ENCODE assay signal across 1 cellular context in the genomic region with DNA sequence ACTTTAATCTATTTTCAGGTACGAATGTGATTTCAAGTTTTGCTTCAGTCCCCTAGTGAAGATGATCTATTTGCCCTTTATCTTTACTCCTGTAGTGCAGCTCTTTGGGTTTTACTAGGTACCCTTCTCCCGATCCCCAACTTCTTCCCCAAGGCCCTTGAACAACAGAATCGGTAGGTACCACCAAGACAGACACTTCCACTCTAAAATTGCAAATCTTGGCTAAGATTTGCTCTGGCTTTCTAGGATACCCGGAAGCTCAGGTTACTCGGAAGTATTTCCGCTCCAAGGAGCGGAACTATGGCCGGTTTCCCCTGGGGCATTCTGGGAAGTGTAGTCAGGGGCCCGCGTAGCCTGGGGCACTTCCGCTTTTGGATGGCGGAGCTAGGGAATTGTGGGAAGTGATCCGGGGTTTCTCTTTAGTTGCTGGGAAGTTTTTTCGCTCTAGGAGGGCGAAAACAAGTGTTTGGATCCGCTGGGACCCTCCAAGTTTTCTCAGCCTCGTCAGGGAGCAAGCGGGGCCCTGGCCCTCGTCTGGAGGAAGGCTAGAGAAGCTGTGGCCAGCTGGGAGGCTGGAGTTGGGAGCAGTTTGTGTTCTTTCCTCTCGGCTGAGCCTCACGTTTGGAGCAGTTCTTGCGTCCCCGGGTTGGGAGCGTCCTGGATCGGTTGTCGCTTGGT.
A peak's percentile ranks its signal among the peaks of the same experiment; 100 is the strongest.
TF ChIP-seq lines count a peak whose summit lies in the region.

No MANE protein-coding gene starts in this region.

TF ChIP-seq in HepG2, 621 proteins besides CTCF, POLR2A, EP300 and RAD21 (continued from another document and continues in another):
- no peak for TF ChIP-seq GLI4 (CRISPR knock-in tag; IDR thresholded peaks at IDR 0.05; ENCODE audit: borderline replicate concordance)
- TF ChIP-seq, protein P1, sequence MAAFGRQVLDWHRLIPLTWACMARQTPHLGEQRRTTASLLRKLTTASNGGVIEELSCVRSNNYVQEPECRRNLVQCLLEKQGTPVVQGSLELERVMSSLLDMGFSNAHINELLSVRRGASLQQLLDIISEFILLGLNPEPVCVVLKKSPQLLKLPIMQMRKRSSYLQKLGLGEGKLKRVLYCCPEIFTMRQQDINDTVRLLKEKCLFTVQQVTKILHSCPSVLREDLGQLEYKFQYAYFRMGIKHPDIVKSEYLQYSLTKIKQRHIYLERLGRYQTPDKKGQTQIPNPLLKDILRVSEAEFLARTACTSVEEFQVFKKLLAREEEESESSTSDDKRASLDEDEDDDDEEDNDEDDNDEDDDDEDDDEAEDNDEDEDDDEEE (CRISPR knock-in tag; IDR thresholded peaks at IDR 0.05): no peak
- TF ChIP-seq ZFY (CRISPR knock-in tag; IDR thresholded peaks at IDR 0.05): peak; percentile 43; the same call in 1 of the 2 replicates
- TF ChIP-seq HDAC2 (CRISPR knock-in tag; IDR thresholded peaks at IDR 0.05): peak; percentile 45; the same call in 1 of the 2 replicates
- TF ChIP-seq MEIS1 (CRISPR knock-in tag; IDR thresholded peaks at IDR 0.05; ENCODE audit: borderline replicate concordance): no peak
- TF ChIP-seq HNRNPH1 (optimal IDR thresholded peaks at IDR 0.05; ENCODE audit: low read depth, low read length): no peak
- no peak for TF ChIP-seq HNRNPK (IDR thresholded peaks at IDR 0.05; ENCODE audit: low read depth, low read length, poor library complexity, severe bottlenecking)
- 0 out of 2 replicates have a peak, but pooled peaks have one; percentile 60 for TF ChIP-seq ZNF782 (CRISPR knock-in tag; IDR thresholded peaks at IDR 0.05; ENCODE audit: borderline replicate concordance)
- TF ChIP-seq ZSCAN20 (CRISPR knock-in tag; IDR thresholded peaks at IDR 0.05; ENCODE audit: borderline replicate concordance): no peak
- TF ChIP-seq, protein P2, sequence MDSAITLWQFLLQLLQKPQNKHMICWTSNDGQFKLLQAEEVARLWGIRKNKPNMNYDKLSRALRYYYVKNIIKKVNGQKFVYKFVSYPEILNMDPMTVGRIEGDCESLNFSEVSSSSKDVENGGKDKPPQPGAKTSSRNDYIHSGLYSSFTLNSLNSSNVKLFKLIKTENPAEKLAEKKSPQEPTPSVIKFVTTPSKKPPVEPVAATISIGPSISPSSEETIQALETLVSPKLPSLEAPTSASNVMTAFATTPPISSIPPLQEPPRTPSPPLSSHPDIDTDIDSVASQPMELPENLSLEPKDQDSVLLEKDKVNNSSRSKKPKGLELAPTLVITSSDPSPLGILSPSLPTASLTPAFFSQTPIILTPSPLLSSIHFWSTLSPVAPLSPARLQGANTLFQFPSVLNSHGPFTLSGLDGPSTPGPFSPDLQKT (CRISPR knock-in tag; IDR thresholded peaks at IDR 0.05; ENCODE audit: borderline replicate concordance): no peak
- peak; percentile 86 for TF ChIP-seq POLR2G (IDR thresholded peaks at IDR 0.05; ENCODE audit: low read depth, low read length)
- peak; percentile 66; the same call in 1 of the 2 replicates for TF ChIP-seq ZNF317 (CRISPR knock-in tag; IDR thresholded peaks at IDR 0.05)
- TF ChIP-seq ZNF749 (CRISPR knock-in tag; IDR thresholded peaks at IDR 0.05; ENCODE audit: borderline replicate concordance): no peak
- TF ChIP-seq RXRB (CRISPR knock-in tag; IDR thresholded peaks at IDR 0.05; ENCODE audit: borderline replicate concordance): 0 out of 2 replicates have a peak, but pooled peaks have one; percentile 30
- no peak for TF ChIP-seq ZBTB8A (CRISPR knock-in tag; IDR thresholded peaks at IDR 0.05; ENCODE audit: borderline replicate concordance, low read depth)
- TF ChIP-seq KDM5B (CRISPR knock-in tag; IDR thresholded peaks at IDR 0.05; ENCODE audit: borderline replicate concordance): 0 out of 2 replicates have a peak, but pooled peaks have one; percentile 57
- TF ChIP-seq, protein P3, sequence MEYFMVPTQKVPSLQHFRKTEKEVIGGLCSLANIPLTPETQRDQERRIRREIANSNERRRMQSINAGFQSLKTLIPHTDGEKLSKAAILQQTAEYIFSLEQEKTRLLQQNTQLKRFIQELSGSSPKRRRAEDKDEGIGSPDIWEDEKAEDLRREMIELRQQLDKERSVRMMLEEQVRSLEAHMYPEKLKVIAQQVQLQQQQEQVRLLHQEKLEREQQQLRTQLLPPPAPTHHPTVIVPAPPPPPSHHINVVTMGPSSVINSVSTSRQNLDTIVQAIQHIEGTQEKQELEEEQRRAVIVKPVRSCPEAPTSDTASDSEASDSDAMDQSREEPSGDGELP (IDR thresholded peaks at IDR 0.05; ENCODE audit: borderline replicate concordance, low read depth): no peak
- TF ChIP-seq, protein P4, sequence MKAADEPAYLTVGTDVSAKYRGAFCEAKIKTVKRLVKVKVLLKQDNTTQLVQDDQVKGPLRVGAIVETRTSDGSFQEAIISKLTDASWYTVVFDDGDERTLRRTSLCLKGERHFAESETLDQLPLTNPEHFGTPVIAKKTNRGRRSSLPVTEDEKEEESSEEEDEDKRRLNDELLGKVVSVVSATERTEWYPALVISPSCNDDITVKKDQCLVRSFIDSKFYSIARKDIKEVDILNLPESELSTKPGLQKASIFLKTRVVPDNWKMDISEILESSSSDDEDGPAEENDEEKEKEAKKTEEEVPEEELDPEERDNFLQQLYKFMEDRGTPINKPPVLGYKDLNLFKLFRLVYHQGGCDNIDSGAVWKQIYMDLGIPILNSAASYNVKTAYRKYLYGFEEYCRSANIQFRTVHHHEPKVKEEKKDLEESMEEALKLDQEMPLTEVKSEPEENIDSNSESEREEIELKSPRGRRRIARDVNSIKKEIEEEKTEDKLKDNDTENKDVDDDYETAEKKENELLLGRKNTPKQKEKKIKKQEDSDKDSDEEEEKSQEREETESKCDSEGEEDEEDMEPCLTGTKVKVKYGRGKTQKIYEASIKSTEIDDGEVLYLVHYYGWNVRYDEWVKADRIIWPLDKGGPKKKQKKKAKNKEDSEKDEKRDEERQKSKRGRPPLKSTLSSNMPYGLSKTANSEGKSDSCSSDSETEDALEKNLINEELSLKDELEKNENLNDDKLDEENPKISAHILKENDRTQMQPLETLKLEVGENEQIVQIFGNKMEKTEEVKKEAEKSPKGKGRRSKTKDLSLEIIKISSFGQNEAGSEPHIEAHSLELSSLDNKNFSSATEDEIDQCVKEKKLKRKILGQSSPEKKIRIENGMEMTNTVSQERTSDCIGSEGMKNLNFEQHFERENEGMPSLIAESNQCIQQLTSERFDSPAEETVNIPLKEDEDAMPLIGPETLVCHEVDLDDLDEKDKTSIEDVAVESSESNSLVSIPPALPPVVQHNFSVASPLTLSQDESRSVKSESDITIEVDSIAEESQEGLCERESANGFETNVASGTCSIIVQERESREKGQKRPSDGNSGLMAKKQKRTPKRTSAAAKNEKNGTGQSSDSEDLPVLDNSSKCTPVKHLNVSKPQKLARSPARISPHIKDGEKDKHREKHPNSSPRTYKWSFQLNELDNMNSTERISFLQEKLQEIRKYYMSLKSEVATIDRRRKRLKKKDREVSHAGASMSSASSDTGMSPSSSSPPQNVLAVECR (CRISPR knock-in tag; IDR thresholded peaks at IDR 0.05; ENCODE audit: borderline replicate concordance): peak; percentile 92; the same call in 1 of the 2 replicates
- TF ChIP-seq, protein P5, sequence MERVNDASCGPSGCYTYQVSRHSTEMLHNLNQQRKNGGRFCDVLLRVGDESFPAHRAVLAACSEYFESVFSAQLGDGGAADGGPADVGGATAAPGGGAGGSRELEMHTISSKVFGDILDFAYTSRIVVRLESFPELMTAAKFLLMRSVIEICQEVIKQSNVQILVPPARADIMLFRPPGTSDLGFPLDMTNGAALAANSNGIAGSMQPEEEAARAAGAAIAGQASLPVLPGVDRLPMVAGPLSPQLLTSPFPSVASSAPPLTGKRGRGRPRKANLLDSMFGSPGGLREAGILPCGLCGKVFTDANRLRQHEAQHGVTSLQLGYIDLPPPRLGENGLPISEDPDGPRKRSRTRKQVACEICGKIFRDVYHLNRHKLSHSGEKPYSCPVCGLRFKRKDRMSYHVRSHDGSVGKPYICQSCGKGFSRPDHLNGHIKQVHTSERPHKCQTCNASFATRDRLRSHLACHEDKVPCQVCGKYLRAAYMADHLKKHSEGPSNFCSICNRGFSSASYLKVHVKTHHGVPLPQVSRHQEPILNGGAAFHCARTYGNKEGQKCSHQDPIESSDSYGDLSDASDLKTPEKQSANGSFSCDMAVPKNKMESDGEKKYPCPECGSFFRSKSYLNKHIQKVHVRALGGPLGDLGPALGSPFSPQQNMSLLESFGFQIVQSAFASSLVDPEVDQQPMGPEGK (CRISPR knock-in tag; IDR thresholded peaks at IDR 0.05): no peak
- peak; percentile 64; the same call in 1 of the 2 replicates for TF ChIP-seq FOXK1 (CRISPR knock-in tag; IDR thresholded peaks at IDR 0.05; ENCODE audit: borderline replicate concordance, low read depth)
- TF ChIP-seq ZNF761 (CRISPR knock-in tag; conservative IDR thresholded peaks at IDR 0.05): peak; percentile 81; the same call in 1 of the 2 replicates
- TF ChIP-seq, protein P6, sequence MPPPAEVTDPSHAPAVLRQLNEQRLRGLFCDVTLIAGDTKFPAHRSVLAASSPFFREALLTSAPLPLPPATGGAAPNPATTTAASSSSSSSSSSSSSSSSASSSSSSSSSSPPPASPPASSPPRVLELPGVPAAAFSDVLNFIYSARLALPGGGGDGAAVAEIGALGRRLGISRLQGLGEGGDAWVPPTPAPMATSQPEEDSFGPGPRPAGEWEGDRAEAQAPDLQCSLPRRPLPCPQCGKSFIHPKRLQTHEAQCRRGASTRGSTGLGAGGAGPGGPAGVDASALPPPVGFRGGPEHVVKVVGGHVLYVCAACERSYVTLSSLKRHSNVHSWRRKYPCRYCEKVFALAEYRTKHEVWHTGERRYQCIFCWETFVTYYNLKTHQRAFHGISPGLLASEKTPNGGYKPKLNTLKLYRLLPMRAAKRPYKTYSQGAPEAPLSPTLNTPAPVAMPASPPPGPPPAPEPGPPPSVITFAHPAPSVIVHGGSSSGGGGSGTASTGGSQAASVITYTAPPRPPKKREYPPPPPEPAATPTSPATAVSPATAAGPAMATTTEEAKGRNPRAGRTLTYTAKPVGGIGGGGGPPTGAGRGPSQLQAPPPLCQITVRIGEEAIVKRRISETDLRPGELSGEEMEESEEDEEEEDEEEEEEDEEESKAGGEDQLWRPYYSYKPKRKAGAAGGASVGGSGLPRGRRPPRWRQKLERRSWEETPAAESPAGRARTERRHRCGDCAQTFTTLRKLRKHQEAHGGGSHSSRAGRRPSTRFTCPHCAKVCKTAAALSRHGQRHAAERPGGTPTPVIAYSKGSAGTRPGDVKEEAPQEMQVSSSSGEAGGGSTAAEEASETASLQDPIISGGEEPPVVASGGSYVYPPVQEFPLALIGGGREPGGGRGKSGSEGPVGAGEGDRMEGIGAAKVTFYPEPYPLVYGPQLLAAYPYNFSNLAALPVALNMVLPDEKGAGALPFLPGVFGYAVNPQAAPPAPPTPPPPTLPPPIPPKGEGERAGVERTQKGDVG (CRISPR knock-in tag; IDR thresholded peaks at IDR 0.05; ENCODE audit: borderline replicate concordance): no peak; the same call in 1 of the 2 replicates
- TF ChIP-seq, protein P7, sequence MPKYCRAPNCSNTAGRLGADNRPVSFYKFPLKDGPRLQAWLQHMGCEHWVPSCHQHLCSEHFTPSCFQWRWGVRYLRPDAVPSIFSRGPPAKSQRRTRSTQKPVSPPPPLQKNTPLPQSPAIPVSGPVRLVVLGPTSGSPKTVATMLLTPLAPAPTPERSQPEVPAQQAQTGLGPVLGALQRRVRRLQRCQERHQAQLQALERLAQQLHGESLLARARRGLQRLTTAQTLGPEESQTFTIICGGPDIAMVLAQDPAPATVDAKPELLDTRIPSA (CRISPR knock-in tag; IDR thresholded peaks at IDR 0.05; ENCODE audit: borderline replicate concordance): no peak
- peak; percentile 78 for TF ChIP-seq POLR2AphosphoS5 (IDR thresholded peaks at IDR 0.05; ENCODE audit: low read depth, low read length)
- TF ChIP-seq, protein P8, sequence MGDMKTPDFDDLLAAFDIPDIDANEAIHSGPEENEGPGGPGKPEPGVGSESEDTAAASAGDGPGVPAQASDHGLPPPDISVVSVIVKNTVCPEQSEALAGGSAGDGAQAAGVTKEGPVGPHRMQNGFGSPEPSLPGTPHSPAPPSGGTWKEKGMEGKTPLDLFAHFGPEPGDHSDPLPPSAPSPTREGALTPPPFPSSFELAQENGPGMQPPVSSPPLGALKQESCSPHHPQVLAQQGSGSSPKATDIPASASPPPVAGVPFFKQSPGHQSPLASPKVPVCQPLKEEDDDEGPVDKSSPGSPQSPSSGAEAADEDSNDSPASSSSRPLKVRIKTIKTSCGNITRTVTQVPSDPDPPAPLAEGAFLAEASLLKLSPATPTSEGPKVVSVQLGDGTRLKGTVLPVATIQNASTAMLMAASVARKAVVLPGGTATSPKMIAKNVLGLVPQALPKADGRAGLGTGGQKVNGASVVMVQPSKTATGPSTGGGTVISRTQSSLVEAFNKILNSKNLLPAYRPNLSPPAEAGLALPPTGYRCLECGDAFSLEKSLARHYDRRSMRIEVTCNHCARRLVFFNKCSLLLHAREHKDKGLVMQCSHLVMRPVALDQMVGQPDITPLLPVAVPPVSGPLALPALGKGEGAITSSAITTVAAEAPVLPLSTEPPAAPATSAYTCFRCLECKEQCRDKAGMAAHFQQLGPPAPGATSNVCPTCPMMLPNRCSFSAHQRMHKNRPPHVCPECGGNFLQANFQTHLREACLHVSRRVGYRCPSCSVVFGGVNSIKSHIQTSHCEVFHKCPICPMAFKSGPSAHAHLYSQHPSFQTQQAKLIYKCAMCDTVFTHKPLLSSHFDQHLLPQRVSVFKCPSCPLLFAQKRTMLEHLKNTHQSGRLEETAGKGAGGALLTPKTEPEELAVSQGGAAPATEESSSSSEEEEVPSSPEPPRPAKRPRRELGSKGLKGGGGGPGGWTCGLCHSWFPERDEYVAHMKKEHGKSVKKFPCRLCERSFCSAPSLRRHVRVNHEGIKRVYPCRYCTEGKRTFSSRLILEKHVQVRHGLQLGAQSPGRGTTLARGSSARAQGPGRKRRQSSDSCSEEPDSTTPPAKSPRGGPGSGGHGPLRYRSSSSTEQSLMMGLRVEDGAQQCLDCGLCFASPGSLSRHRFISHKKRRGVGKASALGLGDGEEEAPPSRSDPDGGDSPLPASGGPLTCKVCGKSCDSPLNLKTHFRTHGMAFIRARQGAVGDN (CRISPR knock-in tag; IDR thresholded peaks at IDR 0.05): peak; percentile 42
- TF ChIP-seq FOXC1 (CRISPR knock-in tag; IDR thresholded peaks at IDR 0.05; ENCODE audit: borderline replicate concordance): no peak
- TF ChIP-seq, protein P9, sequence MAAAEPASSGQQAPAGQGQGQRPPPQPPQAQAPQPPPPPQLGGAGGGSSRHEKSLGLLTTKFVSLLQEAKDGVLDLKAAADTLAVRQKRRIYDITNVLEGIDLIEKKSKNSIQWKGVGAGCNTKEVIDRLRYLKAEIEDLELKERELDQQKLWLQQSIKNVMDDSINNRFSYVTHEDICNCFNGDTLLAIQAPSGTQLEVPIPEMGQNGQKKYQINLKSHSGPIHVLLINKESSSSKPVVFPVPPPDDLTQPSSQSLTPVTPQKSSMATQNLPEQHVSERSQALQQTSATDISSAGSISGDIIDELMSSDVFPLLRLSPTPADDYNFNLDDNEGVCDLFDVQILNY (CRISPR knock-in tag; conservative IDR thresholded peaks at IDR 0.05): no peak
- TF ChIP-seq ZFX (CRISPR knock-in tag; IDR thresholded peaks at IDR 0.05; ENCODE audit: low read depth): peak; percentile 51; the same call in 1 of the 2 replicates
- peak; percentile 34 for TF ChIP-seq ZEB1 (IDR thresholded peaks at IDR 0.05; ENCODE audit: insufficient replicate concordance, low read depth)
- no peak; the same call in 1 of the 2 replicates for TF ChIP-seq DR1 (CRISPR knock-in tag; IDR thresholded peaks at IDR 0.05)
- TF ChIP-seq MBD4 (IDR thresholded peaks at IDR 0.05; ENCODE audit: borderline replicate concordance, low read length): no peak
- TF ChIP-seq MIER2 (CRISPR knock-in tag; IDR thresholded peaks at IDR 0.05): 0 out of 2 replicates have a peak, but pooled peaks have one; percentile 15
